ENCODE assay signal across 28 cellular contexts in genomic region chr2:216156822-216157221, GRCh38.
"Had no signal": no experiment of that assay in that cellular context is flagged by ENCODE, and none has a peak within 500 bp of the region (broad histone marks: within the 10 kb centered on the region; RNA-seq: fewer than 3 reads in every experiment).

No MANE protein-coding gene starts in this region.

- H3K4me3 Mint-ChIP-seq: activated naive CD8-positive, alpha-beta T cell treated with anti-CD3 and anti-CD28 coated beads, Interleukin-2, amount 50 U/mL, for 24 hours; activated T-helper 1 cell treated with anti-CD3 and anti-CD28 coated beads, Interleukin-12 subunit alpha, Interleukin-12 subunit beta, Interleukin-2, Interleukin-4 antibody, amounts not matched to agents 30 ng/mL and 10 ng/mL and 1 ng/mL, durations not matched to agents 14 hours and 24 hours and 36 hours; effector memory CD8-positive, alpha-beta T cell; memory B cell; natural killer cell; T-helper 1 cell treated with Interleukin-12 subunit alpha and Interleukin-12 subunit beta and Interleukin-4 antibody, amounts not matched to agents 30 μg/mL and 1 μg/mL, for 36 hours had no signal

- H3K9me3 ChIP-seq: spleen, testis had no signal

- H3K27ac ChIP-seq: dorsolateral prefrontal cortex, spleen, testis, VCaP had no signal

- H3K9me3 Mint-ChIP-seq: activated naive CD8-positive, alpha-beta T cell treated with anti-CD3 and anti-CD28 coated beads, Interleukin-2, amount 50 U/mL, for 24 hours; activated T-helper 1 cell treated with anti-CD3 and anti-CD28 coated beads, Interleukin-12 subunit alpha, Interleukin-12 subunit beta, Interleukin-2, Interleukin-4 antibody, amounts not matched to agents 30 ng/mL and 10 ng/mL and 1 ng/mL, durations not matched to agents 14 hours and 24 hours and 36 hours; effector memory CD8-positive, alpha-beta T cell; memory B cell; natural killer cell; T-helper 1 cell treated with Interleukin-12 subunit alpha and Interleukin-12 subunit beta and Interleukin-4 antibody, amounts not matched to agents 30 μg/mL and 1 μg/mL, for 36 hours had no signal

- H3K27me3 ChIP-seq: dorsolateral prefrontal cortex, spleen, testis had no signal

- H3K4me1 ChIP-seq: testis had no signal

- H3K27ac Mint-ChIP-seq: activated T-helper 1 cell treated with anti-CD3 and anti-CD28 coated beads, Interleukin-12 subunit alpha, Interleukin-12 subunit beta, Interleukin-2, Interleukin-4 antibody, amounts not matched to agents 30 ng/mL and 10 ng/mL and 1 ng/mL, durations not matched to agents 14 hours and 24 hours and 36 hours; memory B cell; T-helper 1 cell treated with Interleukin-12 subunit alpha and Interleukin-12 subunit beta and Interleukin-4 antibody, amounts not matched to agents 30 μg/mL and 1 μg/mL, for 36 hours had no signal

- H3K4me3 ChIP-seq: dorsolateral prefrontal cortex, spleen, testis had no signal

- ATAC-seq: activated CD4-positive, CD25-positive, alpha-beta regulatory T cell treated with anti-CD3 and anti-CD28 coated beads, Interleukin-2, amount 50 U/mL, for 24 hours; activated naive CD8-positive, alpha-beta T cell treated with anti-CD3 and anti-CD28 coated beads, Interleukin-2, amount 50 U/mL, for 24 hours; effector memory CD8-positive, alpha-beta T cell; esophagus mucosa; left colon; natural killer cell; right cardiac atrium had no signal

- DNase-seq: activated CD4-positive, alpha-beta T cell treated with anti-CD3 and anti-CD28 coated beads for 48 hours; activated CD4-positive, alpha-beta T cell treated with anti-CD3 and anti-CD28 coated beads, Interleukin-2, amount 50 U/mL, for 48 hours; activated CD8-positive, alpha-beta memory T cell treated with anti-CD3 and anti-CD28 coated beads for 24 hours; activated gamma-delta T cell; activated naive CD4-positive, alpha-beta T cell treated with anti-CD3 and anti-CD28 coated beads, Interleukin-2, amount 50 U/mL, for 16 hours; activated naive CD8-positive, alpha-beta T cell treated with anti-CD3 and anti-CD28 coated beads, Interleukin-2, amount 50 U/mL, for 24 hours; amygdala; dorsolateral prefrontal cortex; effector memory CD8-positive, alpha-beta T cell; foreskin fibroblast; head of caudate nucleus; hippocampal formation; kidney; left colon; natural killer cell; spleen; stimulated activated naive CD4-positive, alpha-beta T cell treated with Interleukin-2 at 50 U/mL for 16 hours; SW 1271; T-helper 9 cell; testis; trophoblast cell had no signal

- H3K4me1 Mint-ChIP-seq: memory B cell had no signal

- H3K27me3 Mint-ChIP-seq: activated naive CD8-positive, alpha-beta T cell treated with anti-CD3 and anti-CD28 coated beads, Interleukin-2, amount 50 U/mL, for 24 hours; effector memory CD8-positive, alpha-beta T cell; memory B cell had no signal
